Comparison of ENCODE assay signal across 1 cellular context in the genomic region with DNA sequence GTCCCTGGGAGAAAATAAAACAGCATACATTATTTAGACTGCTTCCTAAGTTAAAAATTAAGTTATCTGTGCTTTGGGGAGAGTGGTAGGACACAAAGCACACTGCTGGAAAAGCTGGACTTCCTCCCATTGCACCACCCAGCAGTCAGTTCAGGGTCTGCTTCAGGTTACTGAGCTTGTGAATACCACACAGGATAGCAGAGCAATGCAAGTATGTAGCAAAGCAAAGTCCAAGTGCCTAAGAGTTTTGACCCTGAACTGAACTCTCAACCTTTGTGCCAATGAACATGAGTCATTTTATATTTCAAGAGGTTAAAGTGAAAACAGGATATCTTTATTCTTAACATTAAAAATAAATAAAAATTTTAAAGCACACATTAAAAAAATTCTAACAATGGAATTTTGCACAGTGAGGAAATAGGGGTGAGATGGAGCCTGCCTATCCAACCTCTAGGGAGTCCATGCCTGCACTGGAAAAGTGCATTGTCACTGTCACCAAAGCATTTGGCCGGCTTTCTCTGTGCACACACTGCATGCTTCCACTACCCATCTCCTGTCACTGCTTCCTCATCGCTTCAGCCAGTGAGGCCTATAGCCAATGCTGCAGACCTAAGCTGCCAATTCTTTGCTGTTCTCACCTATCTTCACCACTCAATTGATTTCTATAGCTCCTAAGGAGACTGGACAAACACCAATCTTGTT.
A peak's percentile ranks its signal among the peaks of the same experiment; 100 is the strongest.
TF ChIP-seq lines count a peak whose summit lies in the region.

No MANE protein-coding gene starts in this region.

TF ChIP-seq in HepG2, 621 proteins besides CTCF, POLR2A, EP300 and RAD21 (continued from another document and continues in another):
- TF ChIP-seq, protein P1, sequence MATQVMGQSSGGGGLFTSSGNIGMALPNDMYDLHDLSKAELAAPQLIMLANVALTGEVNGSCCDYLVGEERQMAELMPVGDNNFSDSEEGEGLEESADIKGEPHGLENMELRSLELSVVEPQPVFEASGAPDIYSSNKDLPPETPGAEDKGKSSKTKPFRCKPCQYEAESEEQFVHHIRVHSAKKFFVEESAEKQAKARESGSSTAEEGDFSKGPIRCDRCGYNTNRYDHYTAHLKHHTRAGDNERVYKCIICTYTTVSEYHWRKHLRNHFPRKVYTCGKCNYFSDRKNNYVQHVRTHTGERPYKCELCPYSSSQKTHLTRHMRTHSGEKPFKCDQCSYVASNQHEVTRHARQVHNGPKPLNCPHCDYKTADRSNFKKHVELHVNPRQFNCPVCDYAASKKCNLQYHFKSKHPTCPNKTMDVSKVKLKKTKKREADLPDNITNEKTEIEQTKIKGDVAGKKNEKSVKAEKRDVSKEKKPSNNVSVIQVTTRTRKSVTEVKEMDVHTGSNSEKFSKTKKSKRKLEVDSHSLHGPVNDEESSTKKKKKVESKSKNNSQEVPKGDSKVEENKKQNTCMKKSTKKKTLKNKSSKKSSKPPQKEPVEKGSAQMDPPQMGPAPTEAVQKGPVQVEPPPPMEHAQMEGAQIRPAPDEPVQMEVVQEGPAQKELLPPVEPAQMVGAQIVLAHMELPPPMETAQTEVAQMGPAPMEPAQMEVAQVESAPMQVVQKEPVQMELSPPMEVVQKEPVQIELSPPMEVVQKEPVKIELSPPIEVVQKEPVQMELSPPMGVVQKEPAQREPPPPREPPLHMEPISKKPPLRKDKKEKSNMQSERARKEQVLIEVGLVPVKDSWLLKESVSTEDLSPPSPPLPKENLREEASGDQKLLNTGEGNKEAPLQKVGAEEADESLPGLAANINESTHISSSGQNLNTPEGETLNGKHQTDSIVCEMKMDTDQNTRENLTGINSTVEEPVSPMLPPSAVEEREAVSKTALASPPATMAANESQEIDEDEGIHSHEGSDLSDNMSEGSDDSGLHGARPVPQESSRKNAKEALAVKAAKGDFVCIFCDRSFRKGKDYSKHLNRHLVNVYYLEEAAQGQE (IDR thresholded peaks at IDR 0.05; ENCODE audit: borderline replicate concordance in 1 of 2, low read depth in 1 of 2, low read length in 2 of 2), result peak in 1 of 2 experiments; percentile 76; a peak in 2 of 4 replicates
- no peak for TF ChIP-seq ZNF224 (CRISPR knock-in tag; IDR thresholded peaks at IDR 0.05)
- TF ChIP-seq FOXC1 (CRISPR knock-in tag; IDR thresholded peaks at IDR 0.05; ENCODE audit: borderline replicate concordance), result no peak
- no peak for TF ChIP-seq SNRNP70 (IDR thresholded peaks at IDR 0.05; ENCODE audit: low read depth, low read length)
- TF ChIP-seq ZNF629 (CRISPR knock-in tag; conservative IDR thresholded peaks at IDR 0.05), result peak; percentile 30; the same call in 1 of the 2 replicates
- TF ChIP-seq, protein P2, sequence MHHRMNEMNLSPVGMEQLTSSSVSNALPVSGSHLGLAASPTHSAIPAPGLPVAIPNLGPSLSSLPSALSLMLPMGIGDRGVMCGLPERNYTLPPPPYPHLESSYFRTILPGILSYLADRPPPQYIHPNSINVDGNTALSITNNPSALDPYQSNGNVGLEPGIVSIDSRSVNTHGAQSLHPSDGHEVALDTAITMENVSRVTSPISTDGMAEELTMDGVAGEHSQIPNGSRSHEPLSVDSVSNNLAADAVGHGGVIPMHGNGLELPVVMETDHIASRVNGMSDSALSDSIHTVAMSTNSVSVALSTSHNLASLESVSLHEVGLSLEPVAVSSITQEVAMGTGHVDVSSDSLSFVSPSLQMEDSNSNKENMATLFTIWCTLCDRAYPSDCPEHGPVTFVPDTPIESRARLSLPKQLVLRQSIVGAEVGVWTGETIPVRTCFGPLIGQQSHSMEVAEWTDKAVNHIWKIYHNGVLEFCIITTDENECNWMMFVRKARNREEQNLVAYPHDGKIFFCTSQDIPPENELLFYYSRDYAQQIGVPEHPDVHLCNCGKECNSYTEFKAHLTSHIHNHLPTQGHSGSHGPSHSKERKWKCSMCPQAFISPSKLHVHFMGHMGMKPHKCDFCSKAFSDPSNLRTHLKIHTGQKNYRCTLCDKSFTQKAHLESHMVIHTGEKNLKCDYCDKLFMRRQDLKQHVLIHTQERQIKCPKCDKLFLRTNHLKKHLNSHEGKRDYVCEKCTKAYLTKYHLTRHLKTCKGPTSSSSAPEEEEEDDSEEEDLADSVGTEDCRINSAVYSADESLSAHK (CRISPR knock-in tag; IDR thresholded peaks at IDR 0.05; ENCODE audit: borderline replicate concordance), result no peak
- TF ChIP-seq ZBTB38 (CRISPR knock-in tag; IDR thresholded peaks at IDR 0.05), result no peak
- TF ChIP-seq, protein P3, sequence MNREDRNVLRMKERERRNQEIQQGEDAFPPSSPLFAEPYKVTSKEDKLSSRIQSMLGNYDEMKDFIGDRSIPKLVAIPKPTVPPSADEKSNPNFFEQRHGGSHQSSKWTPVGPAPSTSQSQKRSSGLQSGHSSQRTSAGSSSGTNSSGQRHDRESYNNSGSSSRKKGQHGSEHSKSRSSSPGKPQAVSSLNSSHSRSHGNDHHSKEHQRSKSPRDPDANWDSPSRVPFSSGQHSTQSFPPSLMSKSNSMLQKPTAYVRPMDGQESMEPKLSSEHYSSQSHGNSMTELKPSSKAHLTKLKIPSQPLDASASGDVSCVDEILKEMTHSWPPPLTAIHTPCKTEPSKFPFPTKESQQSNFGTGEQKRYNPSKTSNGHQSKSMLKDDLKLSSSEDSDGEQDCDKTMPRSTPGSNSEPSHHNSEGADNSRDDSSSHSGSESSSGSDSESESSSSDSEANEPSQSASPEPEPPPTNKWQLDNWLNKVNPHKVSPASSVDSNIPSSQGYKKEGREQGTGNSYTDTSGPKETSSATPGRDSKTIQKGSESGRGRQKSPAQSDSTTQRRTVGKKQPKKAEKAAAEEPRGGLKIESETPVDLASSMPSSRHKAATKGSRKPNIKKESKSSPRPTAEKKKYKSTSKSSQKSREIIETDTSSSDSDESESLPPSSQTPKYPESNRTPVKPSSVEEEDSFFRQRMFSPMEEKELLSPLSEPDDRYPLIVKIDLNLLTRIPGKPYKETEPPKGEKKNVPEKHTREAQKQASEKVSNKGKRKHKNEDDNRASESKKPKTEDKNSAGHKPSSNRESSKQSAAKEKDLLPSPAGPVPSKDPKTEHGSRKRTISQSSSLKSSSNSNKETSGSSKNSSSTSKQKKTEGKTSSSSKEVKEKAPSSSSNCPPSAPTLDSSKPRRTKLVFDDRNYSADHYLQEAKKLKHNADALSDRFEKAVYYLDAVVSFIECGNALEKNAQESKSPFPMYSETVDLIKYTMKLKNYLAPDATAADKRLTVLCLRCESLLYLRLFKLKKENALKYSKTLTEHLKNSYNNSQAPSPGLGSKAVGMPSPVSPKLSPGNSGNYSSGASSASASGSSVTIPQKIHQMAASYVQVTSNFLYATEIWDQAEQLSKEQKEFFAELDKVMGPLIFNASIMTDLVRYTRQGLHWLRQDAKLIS (CRISPR knock-in tag; IDR thresholded peaks at IDR 0.05), result no peak
- TF ChIP-seq MED8 (CRISPR knock-in tag; IDR thresholded peaks at IDR 0.05; ENCODE audit: insufficient replicate concordance), result no peak
- TF ChIP-seq, protein P4, sequence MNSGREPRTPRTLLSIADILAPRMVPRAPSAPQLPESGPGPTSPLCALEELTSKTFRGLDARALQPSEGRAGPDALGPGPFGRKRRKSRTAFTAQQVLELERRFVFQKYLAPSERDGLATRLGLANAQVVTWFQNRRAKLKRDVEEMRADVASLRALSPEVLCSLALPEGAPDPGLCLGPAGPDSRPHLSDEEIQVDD (CRISPR knock-in tag; IDR thresholded peaks at IDR 0.05; ENCODE audit: borderline replicate concordance), result no peak
- TF ChIP-seq, protein P5, sequence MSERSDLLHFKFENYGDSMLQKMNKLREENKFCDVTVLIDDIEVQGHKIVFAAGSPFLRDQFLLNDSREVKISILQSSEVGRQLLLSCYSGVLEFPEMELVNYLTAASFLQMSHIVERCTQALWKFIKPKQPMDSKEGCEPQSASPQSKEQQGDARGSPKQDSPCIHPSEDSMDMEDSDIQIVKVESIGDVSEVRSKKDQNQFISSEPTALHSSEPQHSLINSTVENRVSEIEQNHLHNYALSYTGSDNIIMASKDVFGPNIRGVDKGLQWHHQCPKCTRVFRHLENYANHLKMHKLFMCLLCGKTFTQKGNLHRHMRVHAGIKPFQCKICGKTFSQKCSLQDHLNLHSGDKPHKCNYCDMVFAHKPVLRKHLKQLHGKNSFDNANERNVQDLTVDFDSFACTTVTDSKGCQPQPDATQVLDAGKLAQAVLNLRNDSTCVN (CRISPR knock-in tag; IDR thresholded peaks at IDR 0.05; ENCODE audit: borderline replicate concordance), result no peak
- TF ChIP-seq CCDC6 (CRISPR knock-in tag; IDR thresholded peaks at IDR 0.05), result no peak
- TF ChIP-seq ZNF558 (CRISPR knock-in tag; IDR thresholded peaks at IDR 0.05; ENCODE audit: borderline replicate concordance), result no peak
- TF ChIP-seq SCMH1 (CRISPR knock-in tag; IDR thresholded peaks at IDR 0.05; ENCODE audit: borderline replicate concordance), result no peak
- peak; percentile 95 for TF ChIP-seq MED1 (CRISPR knock-in tag; IDR thresholded peaks at IDR 0.05)
- no peak for TF ChIP-seq KLF12 (CRISPR knock-in tag; IDR thresholded peaks at IDR 0.05; ENCODE audit: borderline replicate concordance)
- TF ChIP-seq, protein P6, sequence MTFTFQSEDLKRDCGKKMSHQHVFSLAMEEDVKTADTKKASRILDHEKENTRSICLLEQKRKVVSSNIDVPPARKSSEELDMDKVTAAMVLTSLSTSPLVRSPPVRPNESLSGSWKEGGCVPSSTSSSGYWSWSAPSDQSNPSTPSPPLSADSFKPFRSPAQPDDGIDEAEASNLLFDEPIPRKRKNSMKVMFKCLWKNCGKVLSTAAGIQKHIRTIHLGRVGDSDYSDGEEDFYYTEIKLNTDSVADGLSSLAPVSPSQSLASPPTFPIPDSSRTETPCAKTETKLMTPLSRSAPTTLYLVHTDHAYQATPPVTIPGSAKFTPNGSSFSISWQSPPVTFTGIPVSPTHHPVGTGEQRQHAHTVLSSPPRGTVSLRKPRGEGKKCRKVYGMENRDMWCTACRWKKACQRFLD (CRISPR knock-in tag; IDR thresholded peaks at IDR 0.05; ENCODE audit: borderline replicate concordance), result no peak
- peak; percentile 82 for TF ChIP-seq SAP130 (CRISPR knock-in tag; IDR thresholded peaks at IDR 0.05; ENCODE audit: low read depth)
- peak; percentile 92; the same call in 1 of the 2 replicates for TF ChIP-seq NFE2L1 (CRISPR knock-in tag; IDR thresholded peaks at IDR 0.05; ENCODE audit: borderline replicate concordance)
- no peak for TF ChIP-seq ZZZ3 (CRISPR knock-in tag; IDR thresholded peaks at IDR 0.05; ENCODE audit: borderline replicate concordance)
- TF ChIP-seq SMAD1 (CRISPR knock-in tag; IDR thresholded peaks at IDR 0.05; ENCODE audit: borderline replicate concordance, low read depth), result no peak
- TF ChIP-seq, protein P7, sequence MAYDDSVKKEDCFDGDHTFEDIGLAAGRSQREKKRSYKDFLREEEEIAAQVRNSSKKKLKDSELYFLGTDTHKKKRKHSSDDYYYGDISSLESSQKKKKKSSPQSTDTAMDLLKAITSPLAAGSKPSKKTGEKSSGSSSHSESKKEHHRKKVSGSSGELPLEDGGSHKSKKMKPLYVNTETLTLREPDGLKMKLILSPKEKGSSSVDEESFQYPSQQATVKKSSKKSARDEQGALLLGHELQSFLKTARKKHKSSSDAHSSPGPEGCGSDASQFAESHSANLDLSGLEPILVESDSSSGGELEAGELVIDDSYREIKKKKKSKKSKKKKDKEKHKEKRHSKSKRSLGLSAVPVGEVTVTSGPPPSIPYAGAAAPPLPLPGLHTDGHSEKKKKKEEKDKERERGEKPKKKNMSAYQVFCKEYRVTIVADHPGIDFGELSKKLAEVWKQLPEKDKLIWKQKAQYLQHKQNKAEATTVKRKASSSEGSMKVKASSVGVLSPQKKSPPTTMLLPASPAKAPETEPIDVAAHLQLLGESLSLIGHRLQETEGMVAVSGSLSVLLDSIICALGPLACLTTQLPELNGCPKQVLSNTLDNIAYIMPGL (CRISPR knock-in tag; IDR thresholded peaks at IDR 0.05; ENCODE audit: borderline replicate concordance in 1 of 2, low read depth in 1 of 2), result peak; percentile 34 to 52; a peak in 2 of 4 replicates
- TF ChIP-seq FOXK2 (IDR thresholded peaks at IDR 0.05), result no peak
- TF ChIP-seq ZNF460 (CRISPR knock-in tag; IDR thresholded peaks at IDR 0.05; ENCODE audit: borderline replicate concordance), result no peak
- TF ChIP-seq, protein P8, sequence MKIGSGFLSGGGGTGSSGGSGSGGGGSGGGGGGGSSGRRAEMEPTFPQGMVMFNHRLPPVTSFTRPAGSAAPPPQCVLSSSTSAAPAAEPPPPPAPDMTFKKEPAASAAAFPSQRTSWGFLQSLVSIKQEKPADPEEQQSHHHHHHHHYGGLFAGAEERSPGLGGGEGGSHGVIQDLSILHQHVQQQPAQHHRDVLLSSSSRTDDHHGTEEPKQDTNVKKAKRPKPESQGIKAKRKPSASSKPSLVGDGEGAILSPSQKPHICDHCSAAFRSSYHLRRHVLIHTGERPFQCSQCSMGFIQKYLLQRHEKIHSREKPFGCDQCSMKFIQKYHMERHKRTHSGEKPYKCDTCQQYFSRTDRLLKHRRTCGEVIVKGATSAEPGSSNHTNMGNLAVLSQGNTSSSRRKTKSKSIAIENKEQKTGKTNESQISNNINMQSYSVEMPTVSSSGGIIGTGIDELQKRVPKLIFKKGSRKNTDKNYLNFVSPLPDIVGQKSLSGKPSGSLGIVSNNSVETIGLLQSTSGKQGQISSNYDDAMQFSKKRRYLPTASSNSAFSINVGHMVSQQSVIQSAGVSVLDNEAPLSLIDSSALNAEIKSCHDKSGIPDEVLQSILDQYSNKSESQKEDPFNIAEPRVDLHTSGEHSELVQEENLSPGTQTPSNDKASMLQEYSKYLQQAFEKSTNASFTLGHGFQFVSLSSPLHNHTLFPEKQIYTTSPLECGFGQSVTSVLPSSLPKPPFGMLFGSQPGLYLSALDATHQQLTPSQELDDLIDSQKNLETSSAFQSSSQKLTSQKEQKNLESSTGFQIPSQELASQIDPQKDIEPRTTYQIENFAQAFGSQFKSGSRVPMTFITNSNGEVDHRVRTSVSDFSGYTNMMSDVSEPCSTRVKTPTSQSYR (CRISPR knock-in tag; IDR thresholded peaks at IDR 0.05; ENCODE audit: borderline replicate concordance), result 0 out of 2 replicates have a peak, but pooled peaks have one; percentile 26
- TF ChIP-seq NONO (IDR thresholded peaks at IDR 0.05), result no peak
- TF ChIP-seq NONO (CRISPR knock-in tag; conservative IDR thresholded peaks at IDR 0.05), result peak; percentile 70; the same call in 1 of the 2 replicates
- TF ChIP-seq KAT2B (IDR thresholded peaks at IDR 0.05; ENCODE audit: borderline replicate concordance, low read depth, low read length), result no peak
- TF ChIP-seq ZNF329 (CRISPR knock-in tag; IDR thresholded peaks at IDR 0.05; ENCODE audit: low read depth), result no peak
- peak; percentile 95 for TF ChIP-seq TEAD3 (CRISPR knock-in tag; optimal IDR thresholded peaks at IDR 0.05; ENCODE audit: borderline replicate concordance)
- TF ChIP-seq ELF4 (CRISPR knock-in tag; IDR thresholded peaks at IDR 0.05; ENCODE audit: borderline replicate concordance), result no peak
- TF ChIP-seq, protein P9, sequence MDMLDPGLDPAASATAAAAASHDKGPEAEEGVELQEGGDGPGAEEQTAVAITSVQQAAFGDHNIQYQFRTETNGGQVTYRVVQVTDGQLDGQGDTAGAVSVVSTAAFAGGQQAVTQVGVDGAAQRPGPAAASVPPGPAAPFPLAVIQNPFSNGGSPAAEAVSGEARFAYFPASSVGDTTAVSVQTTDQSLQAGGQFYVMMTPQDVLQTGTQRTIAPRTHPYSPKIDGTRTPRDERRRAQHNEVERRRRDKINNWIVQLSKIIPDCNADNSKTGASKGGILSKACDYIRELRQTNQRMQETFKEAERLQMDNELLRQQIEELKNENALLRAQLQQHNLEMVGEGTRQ (IDR thresholded peaks at IDR 0.05; ENCODE audit: low read depth, low read length), result no peak
- TF ChIP-seq, protein P9 (CRISPR knock-in tag; IDR thresholded peaks at IDR 0.05; ENCODE audit: borderline replicate concordance), result no peak
- no peak for TF ChIP-seq SUZ12 (IDR thresholded peaks at IDR 0.05; ENCODE audit: low read depth, low read length)
